15 cellular contexts compared by ENCODE assay signal in the genomic region with DNA sequence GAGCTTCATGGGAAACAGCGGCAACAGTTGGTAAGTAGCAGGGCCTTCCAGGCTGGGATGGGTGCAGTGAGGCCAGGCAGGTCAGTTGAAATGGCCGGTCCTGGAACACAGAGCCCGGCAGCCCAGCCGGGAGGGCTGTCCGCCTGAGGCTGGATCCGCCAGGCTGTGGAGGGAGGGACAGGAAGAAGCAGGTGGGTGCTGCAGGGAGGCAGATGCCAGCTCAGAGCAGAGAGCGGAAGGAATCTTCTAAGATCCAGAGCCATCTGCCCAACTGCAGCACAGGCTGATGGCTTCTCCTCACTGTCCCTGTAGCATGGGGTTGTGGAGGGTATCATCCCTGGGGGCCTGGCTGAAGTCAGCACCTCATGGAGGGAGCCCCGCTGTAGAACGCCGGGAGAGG. TPM values are rescaled to one million over a fixed set of nuclear protein-coding genes. Genes with fewer than 3 reads are reported as not detected.
DNase-seq lines count a peak whose midpoint lies in the region; ATAC-seq and TF ChIP-seq lines count a peak whose summit lies in the region.
"Had no signal": no experiment of that assay in that cellular context is flagged by ENCODE, and none has a peak within 500 bp of the region (broad histone marks: within the 10 kb centered on the region; RNA-seq: fewer than 3 reads in every experiment).

No MANE protein-coding gene starts in this region.

- peak overlapping the region; percentile 53 for H3K9ac ChIP-seq in neuronal stem cell (ENCODE audit: low read depth, low read length, poor library complexity)

- H3K14ac ChIP-seq in neuronal stem cell (ENCODE audit: low read length) = peak overlapping the region; percentile 67

- H3K27me3 ChIP-seq in BE2C = no peaks in the 10 kb centered on the region
- no peaks in the 10 kb centered on the region for H3K27me3 ChIP-seq in esophagus muscularis mucosa
- peaks cover 0 to 39% (median 0%) of the 10 kb centered on the region in 3 experiments for H3K27me3 ChIP-seq in neuronal stem cell (ENCODE audit: control insufficient read depth in 3 of 3, insufficient read depth in 3 of 3, low read depth in 1 of 3, low read length in 3 of 3)
- H3K27me3 ChIP-seq in body of pancreas = no peaks in the 10 kb centered on the region
- H3K27me3 ChIP-seq: colonic mucosa, MG63 had no signal

- H4K8ac ChIP-seq in neuronal stem cell (ENCODE audit: low read depth, low read length) = no peak overlapping the region

- H2AFZ ChIP-seq in neuronal stem cell (ENCODE audit: low read length) = peak overlapping the region; percentile 54

- H3K79me1 ChIP-seq in neuronal stem cell (ENCODE audit: low read depth, low read length) = no peaks in the 10 kb centered on the region

- no peak for TF ChIP-seq EP300 in esophagus muscularis mucosa (IDR thresholded peaks at IDR 0.05)

- H4K91ac ChIP-seq in neuronal stem cell (ENCODE audit: low read depth, low read length, poor library complexity) = no peak overlapping the region

- peak overlapping the region; percentile 1 for H3K4ac ChIP-seq in neuronal stem cell (ENCODE audit: low read length)

- no peak for TF ChIP-seq POLR2A in esophagus muscularis mucosa (IDR thresholded peaks at IDR 0.05; ENCODE audit: low read depth)
- no peak for TF ChIP-seq POLR2A in body of pancreas (IDR thresholded peaks at IDR 0.05)

- H3K9me3 ChIP-seq in BE2C (no peaks in the 10 kb centered on the region), esophagus muscularis mucosa (no peaks in the 10 kb centered on the region), neuronal stem cell (replicated peaks in 1 of 2; ENCODE audit: control insufficient read depth in 2 of 2, insufficient read depth in 1 of 2, low read depth in 1 of 2, low read length in 2 of 2) (no peaks in the 10 kb centered on the region), body of pancreas (no peaks in the 10 kb centered on the region)
- H3K9me3 ChIP-seq: colonic mucosa, MG63, thoracic aorta had no signal

- no peak overlapping the region for H3K23ac ChIP-seq in neuronal stem cell (ENCODE audit: low read depth, low read length, poor library complexity)

- H3K36me3 ChIP-seq in BE2C (no peaks in the 10 kb centered on the region), esophagus muscularis mucosa (no peaks in the 10 kb centered on the region), neuronal stem cell (replicated peaks in 1 of 2; ENCODE audit: control insufficient read depth in 2 of 2, insufficient read depth in 2 of 2, low read length in 2 of 2) (no peaks in the 10 kb centered on the region), body of pancreas (replicated peaks in 1 of 2; ENCODE audit: insufficient read depth in 1 of 2, low read depth in 2 of 2) (no peaks in the 10 kb centered on the region)
- H3K36me3 ChIP-seq: colonic mucosa, MG63, thoracic aorta had no signal

- intact Hi-C loops in esophagus muscularis mucosa (cut with DNase I) (no loop called here), body of pancreas (cut with DNase I) (no loop called here)

- peak overlapping the region; percentile 87 for H2BK15ac ChIP-seq in neuronal stem cell (ENCODE audit: low read length)

- H3K18ac ChIP-seq in neuronal stem cell (ENCODE audit: low read length) = peak overlapping the region; percentile 73

- H3K4me2 ChIP-seq in neuronal stem cell (ENCODE audit: insufficient read depth, low read length, poor library complexity, severe bottlenecking) = no peak overlapping the region

- no peak overlapping the region for H2BK5ac ChIP-seq in neuronal stem cell (ENCODE audit: low read length)

- WGBS in esophagus muscularis mucosa = 72% methylated on average over 9 of the region's 10 CpGs
- no CpG with 5 or more reads among the region's 10 CpGs for WGBS in neuronal stem cell (ENCODE audit: extremely low coverage in 2 of 2, insufficient read length in 2 of 2, insufficient replicate concordance in 1 of 2), 2 donors
- WGBS in body of pancreas, 2 donors = 57 to 61% methylated on average over 9 to 10 of the region's 10 CpGs

- H2AK5ac ChIP-seq in neuronal stem cell (ENCODE audit: low read depth, low read length) = peak overlapping the region; percentile 92

- H3K4me3 ChIP-seq in BE2C (ENCODE audit: low read depth, low read length) = peak overlapping the region; percentile 48; the same call in 1 of the 2 replicates
- H3K4me3 ChIP-seq in esophagus muscularis mucosa = peak overlapping the region; percentile 38 to 45 (median 39)
- no peak overlapping the region for H3K4me3 ChIP-seq in neuronal stem cell (ENCODE audit: low read length in 2 of 2)
- H3K4me3 ChIP-seq in body of pancreas = no peak overlapping the region
- H3K4me3 ChIP-seq: colonic mucosa, lung, MG63 had no signal

- H3K4me1 ChIP-seq in BE2C = no peaks in the 10 kb centered on the region
- peaks cover 4 to 18% (median 17%) of the 10 kb centered on the region in 4 donors for H3K4me1 ChIP-seq in esophagus muscularis mucosa
- peaks cover 0 to 13% of the 10 kb centered on the region in 2 donors for H3K4me1 ChIP-seq in neuronal stem cell (ENCODE audit: control insufficient read depth in 2 of 2, insufficient read depth in 1 of 2, low read depth in 1 of 2, low read length in 2 of 2)
- no peaks in the 10 kb centered on the region for H3K4me1 ChIP-seq in body of pancreas
- H3K4me1 ChIP-seq: colonic mucosa had no signal

- H3K27ac ChIP-seq in esophagus muscularis mucosa (replicated peaks in 1 of 4) (no peak overlapping the region), neuronal stem cell (replicated peaks; ENCODE audit: low read length) (no peak overlapping the region), body of pancreas (no peak overlapping the region)
- H3K27ac ChIP-seq: colonic mucosa, thoracic aorta had no signal

- ATAC-seq in GM21825 (IDR thresholded peaks at IDR 0.05; ENCODE audit: unreplicated experiment) = no peak
- no peak for ATAC-seq in body of pancreas
- ATAC-seq in HG03442 (IDR thresholded peaks at IDR 0.05; ENCODE audit: unreplicated experiment) = no peak

- no peak overlapping the region for H2BK12ac ChIP-seq in neuronal stem cell (ENCODE audit: low read length)

- TF ChIP-seq CTCF in BE2C (IDR thresholded peaks at IDR 0.05; ENCODE audit: low read depth, low read length) (no peak), esophagus muscularis mucosa (IDR thresholded peaks at IDR 0.05) (no peak), body of pancreas (IDR thresholded peaks at IDR 0.05) (no peak)

- no peak overlapping the region for H2BK120ac ChIP-seq in neuronal stem cell (ENCODE audit: low read depth, low read length)

- DNase-seq in BE2C (no peak), NCI-H524 (lab: John Stamatoyannopoulos, UW) (peak; percentile 19 to 87), esophagus muscularis mucosa (ENCODE audit: extremely low spot score) (no peak), neuronal stem cell (ENCODE audit: low spot score) (no peak), body of pancreas (no peak), T1000 (lab: John Stamatoyannopoulos, UW) (no peak)
- DNase-seq: activated naive CD8-positive, alpha-beta T cell treated with anti-CD3 and anti-CD28 coated beads, Interleukin-2, amount 10 ng/mL, durations not matched to agents 7 days and 5 days; colonic mucosa; DMS153; MG63; OCI-M1 had no signal

RNA-seq across cellular contexts. Expression of gene RNF112, which starts 0.6 kb away (rescaled TPM):
- 30.6 TPM for polyA plus RNA-seq in BE2C (2012; ENCODE audit: insufficient read depth, insufficient read length, low read depth)
- total RNA-seq in esophagus muscularis mucosa (1 to 10 TPM; 2.3 to 5.4 (median 4.3) TPM), body of pancreas (1 to 10 TPM in 1 of 2 donors, under 1 TPM in 1; 0.52 to 5.9 TPM)
- 1.4 TPM for polyA plus RNA-seq in neuronal stem cell (2013, experiment 1 of 2)
- 1.1 TPM for polyA plus RNA-seq in neuronal stem cell (2013, experiment 2 of 2)

RNA-seq across cellular contexts. Expression of gene MFAP4, which starts 24.7 kb away (rescaled TPM):
- polyA plus RNA-seq in BE2C (2012; ENCODE audit: insufficient read depth, insufficient read length, low read depth) = 80.5 TPM
- 100 to 1,000 TPM; 127 to 315 (median 226) TPM for total RNA-seq in esophagus muscularis mucosa
- polyA plus RNA-seq in neuronal stem cell (2013, experiment 1 of 2) = 0.18 TPM
- 0.07 TPM for polyA plus RNA-seq in neuronal stem cell (2013, experiment 2 of 2)
- 10 to 100 TPM; 25.7 to 35.3 TPM for total RNA-seq in body of pancreas
- total RNA-seq: activated naive CD8-positive, alpha-beta T cell treated with anti-CD3 and anti-CD28 coated beads, Interleukin-2, amount 10 ng/mL, durations not matched to agents 7 days and 5 days had no signal

RNA-seq across cellular contexts. Expression of gene MAPK7, which starts 33.3 kb away (rescaled TPM):
- 28.1 TPM for polyA plus RNA-seq in BE2C (2012; ENCODE audit: insufficient read depth, insufficient read length, low read depth)
- 10 to 100 TPM; 26.3 to 41.4 (median 33.2) TPM for total RNA-seq in esophagus muscularis mucosa
- polyA plus RNA-seq in neuronal stem cell (2013, experiment 1 of 2) = 21.1 TPM
- 21.3 TPM for polyA plus RNA-seq in neuronal stem cell (2013, experiment 2 of 2)
- total RNA-seq in body of pancreas = 10 to 100 TPM; 10.1 to 29.3 TPM

RNA-seq across cellular contexts. Expression of gene B9D1, which starts 49.1 kb away (rescaled TPM):
- 4.8 TPM for polyA plus RNA-seq in BE2C (2012; ENCODE audit: insufficient read depth, insufficient read length, low read depth)
- total RNA-seq in esophagus muscularis mucosa (10 to 100 TPM in 1 of 4 donors, 1 to 10 TPM in 3; 9.5 to 13.8 (median 9.9) TPM), body of pancreas (10 to 100 TPM; 10.4 to 53.4 TPM)
- 22.2 TPM for polyA plus RNA-seq in neuronal stem cell (2013, experiment 1 of 2)
- 23.4 TPM for polyA plus RNA-seq in neuronal stem cell (2013, experiment 2 of 2)

Comparison
In these comparisons a context has a peak if more than half of its experiments do, and no peak if none do; other contexts are left out.
1. DNase-seq: peak in NCI-H524 (2 of 2); none in BE2C (single experiment), esophagus muscularis mucosa (single experiment), neuronal stem cell (single experiment), body of pancreas (0 of 4) and T1000 (single experiment).
2. H3K4me3 ChIP-seq: peak in BE2C (single experiment) and esophagus muscularis mucosa (4 of 4); none in neuronal stem cell (0 of 2) and body of pancreas (0 of 2).